ENCODE assay signal across 1 cellular context in genomic region chr1:92842082-92843045, GRCh38.
A peak's percentile ranks its signal among the peaks of the same experiment; 100 is the strongest.
TF ChIP-seq lines count a peak whose summit lies in the region.

No MANE protein-coding gene starts in this region.

TF ChIP-seq in HepG2, 621 proteins besides CTCF, POLR2A, EP300 and RAD21 (continued from another document):
- TF ChIP-seq, protein P1, sequence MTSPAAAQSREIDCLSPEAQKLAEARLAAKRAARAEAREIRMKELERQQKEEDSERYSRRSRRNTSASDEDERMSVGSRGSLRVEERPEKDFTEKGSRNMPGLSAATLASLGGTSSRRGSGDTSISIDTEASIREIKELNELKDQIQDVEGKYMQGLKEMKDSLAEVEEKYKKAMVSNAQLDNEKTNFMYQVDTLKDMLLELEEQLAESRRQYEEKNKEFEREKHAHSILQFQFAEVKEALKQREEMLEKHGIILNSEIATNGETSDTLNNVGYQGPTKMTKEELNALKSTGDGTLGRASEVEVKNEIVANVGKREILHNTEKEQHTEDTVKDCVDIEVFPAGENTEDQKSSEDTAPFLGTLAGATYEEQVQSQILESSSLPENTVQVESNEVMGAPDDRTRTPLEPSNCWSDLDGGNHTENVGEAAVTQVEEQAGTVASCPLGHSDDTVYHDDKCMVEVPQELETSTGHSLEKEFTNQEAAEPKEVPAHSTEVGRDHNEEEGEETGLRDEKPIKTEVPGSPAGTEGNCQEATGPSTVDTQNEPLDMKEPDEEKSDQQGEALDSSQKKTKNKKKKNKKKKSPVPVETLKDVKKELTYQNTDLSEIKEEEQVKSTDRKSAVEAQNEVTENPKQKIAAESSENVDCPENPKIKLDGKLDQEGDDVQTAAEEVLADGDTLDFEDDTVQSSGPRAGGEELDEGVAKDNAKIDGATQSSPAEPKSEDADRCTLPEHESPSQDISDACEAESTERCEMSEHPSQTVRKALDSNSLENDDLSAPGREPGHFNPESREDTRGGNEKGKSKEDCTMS (CRISPR knock-in tag; conservative IDR thresholded peaks at IDR 0.05): no peak
- TF ChIP-seq TCF7 (IDR thresholded peaks at IDR 0.05; ENCODE audit: low read depth): no peak
- no peak for TF ChIP-seq HOXA9 (CRISPR knock-in tag; IDR thresholded peaks at IDR 0.05; ENCODE audit: borderline replicate concordance)
- TF ChIP-seq ISL2 (CRISPR knock-in tag; IDR thresholded peaks at IDR 0.05): no peak
- no peak for TF ChIP-seq RBM39 (IDR thresholded peaks at IDR 0.05; ENCODE audit: low read depth, low read length, poor library complexity, severe bottlenecking)
- TF ChIP-seq ZKSCAN1 (IDR thresholded peaks at IDR 0.05; ENCODE audit: low read length): no peak
- TF ChIP-seq RBFOX2 (IDR thresholded peaks at IDR 0.05; ENCODE audit: low read depth, low read length): peak; percentile 72
- TF ChIP-seq GZF1 (CRISPR knock-in tag; IDR thresholded peaks at IDR 0.05): no peak
- TF ChIP-seq, protein P2, sequence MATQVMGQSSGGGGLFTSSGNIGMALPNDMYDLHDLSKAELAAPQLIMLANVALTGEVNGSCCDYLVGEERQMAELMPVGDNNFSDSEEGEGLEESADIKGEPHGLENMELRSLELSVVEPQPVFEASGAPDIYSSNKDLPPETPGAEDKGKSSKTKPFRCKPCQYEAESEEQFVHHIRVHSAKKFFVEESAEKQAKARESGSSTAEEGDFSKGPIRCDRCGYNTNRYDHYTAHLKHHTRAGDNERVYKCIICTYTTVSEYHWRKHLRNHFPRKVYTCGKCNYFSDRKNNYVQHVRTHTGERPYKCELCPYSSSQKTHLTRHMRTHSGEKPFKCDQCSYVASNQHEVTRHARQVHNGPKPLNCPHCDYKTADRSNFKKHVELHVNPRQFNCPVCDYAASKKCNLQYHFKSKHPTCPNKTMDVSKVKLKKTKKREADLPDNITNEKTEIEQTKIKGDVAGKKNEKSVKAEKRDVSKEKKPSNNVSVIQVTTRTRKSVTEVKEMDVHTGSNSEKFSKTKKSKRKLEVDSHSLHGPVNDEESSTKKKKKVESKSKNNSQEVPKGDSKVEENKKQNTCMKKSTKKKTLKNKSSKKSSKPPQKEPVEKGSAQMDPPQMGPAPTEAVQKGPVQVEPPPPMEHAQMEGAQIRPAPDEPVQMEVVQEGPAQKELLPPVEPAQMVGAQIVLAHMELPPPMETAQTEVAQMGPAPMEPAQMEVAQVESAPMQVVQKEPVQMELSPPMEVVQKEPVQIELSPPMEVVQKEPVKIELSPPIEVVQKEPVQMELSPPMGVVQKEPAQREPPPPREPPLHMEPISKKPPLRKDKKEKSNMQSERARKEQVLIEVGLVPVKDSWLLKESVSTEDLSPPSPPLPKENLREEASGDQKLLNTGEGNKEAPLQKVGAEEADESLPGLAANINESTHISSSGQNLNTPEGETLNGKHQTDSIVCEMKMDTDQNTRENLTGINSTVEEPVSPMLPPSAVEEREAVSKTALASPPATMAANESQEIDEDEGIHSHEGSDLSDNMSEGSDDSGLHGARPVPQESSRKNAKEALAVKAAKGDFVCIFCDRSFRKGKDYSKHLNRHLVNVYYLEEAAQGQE (IDR thresholded peaks at IDR 0.05; ENCODE audit: borderline replicate concordance in 1 of 2, low read depth in 1 of 2, low read length in 2 of 2): no peak
- TF ChIP-seq ZSCAN25 (CRISPR knock-in tag; IDR thresholded peaks at IDR 0.05): no peak
- no peak for TF ChIP-seq DR1 (CRISPR knock-in tag; IDR thresholded peaks at IDR 0.05)
- no peak for TF ChIP-seq RFX3 (CRISPR knock-in tag; IDR thresholded peaks at IDR 0.05)
- no peak for TF ChIP-seq ZNF772 (CRISPR knock-in tag; IDR thresholded peaks at IDR 0.05)
- no peak for TF ChIP-seq ZBTB43 (CRISPR knock-in tag; conservative IDR thresholded peaks at IDR 0.05)
- TF ChIP-seq RBM22 (optimal IDR thresholded peaks at IDR 0.05; ENCODE audit: low read length): peak; percentile 84
- TF ChIP-seq, protein P3, sequence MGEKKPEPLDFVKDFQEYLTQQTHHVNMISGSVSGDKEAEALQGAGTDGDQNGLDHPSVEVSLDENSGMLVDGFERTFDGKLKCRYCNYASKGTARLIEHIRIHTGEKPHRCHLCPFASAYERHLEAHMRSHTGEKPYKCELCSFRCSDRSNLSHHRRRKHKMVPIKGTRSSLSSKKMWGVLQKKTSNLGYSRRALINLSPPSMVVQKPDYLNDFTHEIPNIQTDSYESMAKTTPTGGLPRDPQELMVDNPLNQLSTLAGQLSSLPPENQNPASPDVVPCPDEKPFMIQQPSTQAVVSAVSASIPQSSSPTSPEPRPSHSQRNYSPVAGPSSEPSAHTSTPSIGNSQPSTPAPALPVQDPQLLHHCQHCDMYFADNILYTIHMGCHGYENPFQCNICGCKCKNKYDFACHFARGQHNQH (CRISPR knock-in tag; IDR thresholded peaks at IDR 0.05): no peak
- TF ChIP-seq ZFP90 (CRISPR knock-in tag; IDR thresholded peaks at IDR 0.05; ENCODE audit: borderline replicate concordance): no peak
- no peak for TF ChIP-seq DBP (CRISPR knock-in tag; IDR thresholded peaks at IDR 0.05; ENCODE audit: not compliant biosample characterization)
- no peak for TF ChIP-seq BCL6 (CRISPR knock-in tag; IDR thresholded peaks at IDR 0.05)
- peak; percentile 77 for TF ChIP-seq AGO2 (optimal IDR thresholded peaks at IDR 0.05; ENCODE audit: low read depth, low read length)
- TF ChIP-seq, protein P4, sequence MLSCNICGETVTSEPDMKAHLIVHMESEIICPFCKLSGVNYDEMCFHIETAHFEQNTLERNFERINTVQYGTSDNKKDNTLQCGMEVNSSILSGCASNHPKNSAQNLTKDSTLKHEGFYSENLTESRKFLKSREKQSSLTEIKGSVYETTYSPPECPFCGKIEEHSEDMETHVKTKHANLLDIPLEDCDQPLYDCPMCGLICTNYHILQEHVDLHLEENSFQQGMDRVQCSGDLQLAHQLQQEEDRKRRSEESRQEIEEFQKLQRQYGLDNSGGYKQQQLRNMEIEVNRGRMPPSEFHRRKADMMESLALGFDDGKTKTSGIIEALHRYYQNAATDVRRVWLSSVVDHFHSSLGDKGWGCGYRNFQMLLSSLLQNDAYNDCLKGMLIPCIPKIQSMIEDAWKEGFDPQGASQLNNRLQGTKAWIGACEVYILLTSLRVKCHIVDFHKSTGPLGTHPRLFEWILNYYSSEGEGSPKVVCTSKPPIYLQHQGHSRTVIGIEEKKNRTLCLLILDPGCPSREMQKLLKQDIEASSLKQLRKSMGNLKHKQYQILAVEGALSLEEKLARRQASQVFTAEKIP (CRISPR knock-in tag; IDR thresholded peaks at IDR 0.05; ENCODE audit: borderline replicate concordance): no peak
- no peak for TF ChIP-seq ZNF275 (CRISPR knock-in tag; IDR thresholded peaks at IDR 0.05; ENCODE audit: borderline replicate concordance)
